In genomic region chr13:91684746-91685145, GRCh38 we compare ENCODE assay signal across 3 cellular contexts.
TF ChIP-seq lines count a peak whose summit lies in the region.

No MANE protein-coding gene starts in this region.

TF ChIP-seq in HepG2, 621 proteins besides CTCF, POLR2A, EP300 and RAD21:
- no peak for TF ChIP-seq ZNF326 (CRISPR knock-in tag; IDR thresholded peaks at IDR 0.05; ENCODE audit: borderline replicate concordance)
- peak; percentile 83 to 94 for TF ChIP-seq MAFK (conservative IDR thresholded peaks at IDR 0.05 in 1 of 2, IDR thresholded peaks at IDR 0.05 in 1 of 2; ENCODE audit: low read length in 2 of 2)
- TF ChIP-seq MXD1 (CRISPR knock-in tag; IDR thresholded peaks at IDR 0.05): no peak
- TF ChIP-seq ZFYVE20 (CRISPR knock-in tag; IDR thresholded peaks at IDR 0.05; ENCODE audit: borderline replicate concordance, low read depth): no peak
- no peak for TF ChIP-seq HNRNPH1 (optimal IDR thresholded peaks at IDR 0.05; ENCODE audit: low read depth, low read length)
- TF ChIP-seq MEIS1 (CRISPR knock-in tag; IDR thresholded peaks at IDR 0.05; ENCODE audit: borderline replicate concordance): no peak
- no peak for TF ChIP-seq ZMYM4 (CRISPR knock-in tag; IDR thresholded peaks at IDR 0.05)
- no peak for TF ChIP-seq ZSCAN31 (CRISPR knock-in tag; IDR thresholded peaks at IDR 0.05; ENCODE audit: low read depth)
- peak; percentile 87 for TF ChIP-seq MAFF (IDR thresholded peaks at IDR 0.05; ENCODE audit: low read depth, low read length)
- no peak for TF ChIP-seq KAT8 (CRISPR knock-in tag; IDR thresholded peaks at IDR 0.05)
- no peak for TF ChIP-seq JDP2 (CRISPR knock-in tag; IDR thresholded peaks at IDR 0.05; ENCODE audit: borderline replicate concordance)
- TF ChIP-seq HDAC1 (CRISPR knock-in tag; IDR thresholded peaks at IDR 0.05): no peak
- TF ChIP-seq ZNF329 (CRISPR knock-in tag; IDR thresholded peaks at IDR 0.05; ENCODE audit: low read depth): no peak
- no peak for TF ChIP-seq PITX1 (CRISPR knock-in tag; IDR thresholded peaks at IDR 0.05)
- no peak for TF ChIP-seq ZNF143 (CRISPR knock-in tag; IDR thresholded peaks at IDR 0.05)
- no peak for TF ChIP-seq RXRA (CRISPR knock-in tag; IDR thresholded peaks at IDR 0.05)
- no peak for TF ChIP-seq NR0B2 (CRISPR knock-in tag; IDR thresholded peaks at IDR 0.05)
- no peak for TF ChIP-seq NCOA5 (CRISPR knock-in tag; IDR thresholded peaks at IDR 0.05)

TF ChIP-seq in IMR-90, 13 proteins besides CTCF, POLR2A, EP300 and RAD21:
- TF ChIP-seq RFX5 (IDR thresholded peaks at IDR 0.05; ENCODE audit: low read depth, low read length) (no peak), MAFK (IDR thresholded peaks at IDR 0.05; ENCODE audit: low read depth, low read length) (peak; percentile 83)

TF ChIP-seq in H1, 55 proteins besides CTCF, POLR2A, EP300 and RAD21:
- TF ChIP-seq KDM5A (IDR thresholded peaks at IDR 0.05; ENCODE audit: low read length): no peak
- peak; percentile 63; the same call in 1 of the 2 replicates for TF ChIP-seq MAFK (IDR thresholded peaks at IDR 0.05; ENCODE audit: low read depth, low read length)
